ENCODE assay signal across 9 cellular contexts in genomic region chr3:14274999-14275961, GRCh38.
DNase-seq lines count a peak whose midpoint lies in the region; ATAC-seq and TF ChIP-seq lines count a peak whose summit lies in the region.
"Had no signal": no experiment of that assay in that cellular context is flagged by ENCODE, and none has a peak within 500 bp of the region (broad histone marks: within the 10 kb centered on the region; RNA-seq: fewer than 3 reads in every experiment).

No MANE protein-coding gene starts in this region.

- no peaks in the 10 kb centered on the region for H3K36me3 ChIP-seq in DOHH2 (ENCODE audit: control insufficient read depth, low read length)
- H3K36me3 ChIP-seq in kidney epithelial cell (ENCODE audit: control insufficient read depth, insufficient read depth, low read length): no peaks in the 10 kb centered on the region
- no peaks in the 10 kb centered on the region for H3K36me3 ChIP-seq in MG63

- H3K27me3 ChIP-seq in DOHH2 (ENCODE audit: control insufficient read depth, low read length) (no peaks in the 10 kb centered on the region; the same call in 1 of the 2 replicates), kidney epithelial cell (ENCODE audit: control insufficient read depth, insufficient read depth, low read length) (no peaks in the 10 kb centered on the region), MG63 (no peaks in the 10 kb centered on the region)

- H3K27ac ChIP-seq in DOHH2 (ENCODE audit: low read depth, low read length) (no peak overlapping the region), VCaP (no peak overlapping the region)

- no peaks in the 10 kb centered on the region for H3F3A ChIP-seq in DOHH2 (ENCODE audit: control insufficient read depth, insufficient read depth)

- H3K9me3 ChIP-seq in DOHH2 (ENCODE audit: control insufficient read depth, insufficient read depth, low read length) (no peaks in the 10 kb centered on the region), MG63 (no peaks in the 10 kb centered on the region)

- H3K9me2 ChIP-seq in DOHH2 (replicated peaks; ENCODE audit: control insufficient read depth, low read length): no peaks in the 10 kb centered on the region

- TF ChIP-seq CTCF in DOHH2 (IDR thresholded peaks at IDR 0.05; ENCODE audit: low read depth, low read length, poor library complexity, severe bottlenecking): peak; percentile 75
- TF ChIP-seq CTCF in HFF-Myc (IDR thresholded peaks at IDR 0.05; ENCODE audit: low read depth, low read length, missing control alignments): peak; percentile 47
- TF ChIP-seq CTCF in VCaP (conservative IDR thresholded peaks at IDR 0.05): peak; percentile 18; the same call in 1 of the 2 replicates
- peak; percentile 45 for TF ChIP-seq CTCF in kidney epithelial cell (IDR thresholded peaks at IDR 0.05; ENCODE audit: insufficient read depth, low read length, poor library complexity, severe bottlenecking)

- no peak for ATAC-seq in GM19351 (IDR thresholded peaks at IDR 0.05; ENCODE audit: unreplicated experiment)

- H3K4me1 ChIP-seq in DOHH2 (ENCODE audit: control insufficient read depth, low read length): peaks cover 10% of the 10 kb centered on the region

- H3K4me3 ChIP-seq in DOHH2 (ENCODE audit: low read length) (no peak overlapping the region), HFF-Myc (replicated peaks; ENCODE audit: low read depth, low read length) (no peak overlapping the region), kidney epithelial cell (ENCODE audit: low read depth, low read length) (no peak overlapping the region), MG63 (no peak overlapping the region)

- DNase-seq in HFF-Myc (ENCODE audit: extremely low read depth, low read depth): no peak
- no peak for DNase-seq in kidney epithelial cell (ENCODE audit: low read depth)
- DNase-seq in MG63: no peak
- DNase-seq in T-helper 9 cell: no peak
- DNase-seq: NCI-H526 treated with DMSO at 0.1 percent for 48 hours; stimulated activated CD4-positive, alpha-beta T cell treated with anti-CD3 and anti-CD28 coated beads, Interleukin-4, amount 100 ng/mL, for 24 hours had no signal

- no peak overlapping the region for H3K4me2 ChIP-seq in DOHH2 (ENCODE audit: low read length)

- H3K79me2 ChIP-seq in DOHH2 (ENCODE audit: control insufficient read depth, low read length): no peaks in the 10 kb centered on the region

- no peaks in the 10 kb centered on the region for H4K20me1 ChIP-seq in DOHH2 (ENCODE audit: control insufficient read depth, insufficient read depth, low read depth, low read length)

Comparison
In these comparisons a context has a peak if more than half of its experiments do, and no peak if none do; other contexts are left out.
1. CTCF ChIP-seq: peak in every context shown above with its lines; median percentile 75 in DOHH2; 47 in HFF-Myc; 45 in kidney epithelial cell; 18 in VCaP.